ENCODE assay signal across 1 cellular context in genomic region chr16:85275533-85276249, GRCh38.
A peak's percentile ranks its signal among the peaks of the same experiment; 100 is the strongest.
TF ChIP-seq lines count a peak whose summit lies in the region.

No MANE protein-coding gene starts in this region.

TF ChIP-seq in K562, 482 proteins besides CTCF, POLR2A, EP300 and RAD21 (continued from another document and continues in another):
- TF ChIP-seq MITF (IDR thresholded peaks at IDR 0.05) (no peak), CBX1 (IDR thresholded peaks at IDR 0.05; ENCODE audit: low read depth) (no peak; the same call in 1 of the 2 replicates), GATA2 (CRISPR knock-in tag; IDR thresholded peaks at IDR 0.05) (no peak), PCBP1 (IDR thresholded peaks at IDR 0.05; ENCODE audit: low read depth, low read length, poor library complexity, severe bottlenecking) (no peak), PRMT5 (CRISPR knock-in tag; IDR thresholded peaks at IDR 0.05) (no peak), LEF1 (IDR thresholded peaks at IDR 0.05) (no peak), ESRRA (IDR thresholded peaks at IDR 0.05; ENCODE audit: borderline replicate concordance, low read depth) (no peak), ZNF57 (CRISPR knock-in tag; IDR thresholded peaks at IDR 0.05) (no peak), SOX6 (IDR thresholded peaks at IDR 0.05) (no peak), ARID2 (IDR thresholded peaks at IDR 0.05) (no peak), COPS2 (conservative IDR thresholded peaks at IDR 0.05) (no peak), DDX20 (tag; IDR thresholded peaks at IDR 0.05; ENCODE audit: low read depth) (no peak), ELF2 (CRISPR knock-in tag; IDR thresholded peaks at IDR 0.05) (no peak), ZNF311 (CRISPR knock-in tag; IDR thresholded peaks at IDR 0.05) (no peak), ZNF347 (CRISPR knock-in tag; IDR thresholded peaks at IDR 0.05; ENCODE audit: low read depth) (no peak), RNF2 (IDR thresholded peaks at IDR 0.05) (no peak), ZBTB1 (CRISPR knock-in tag; IDR thresholded peaks at IDR 0.05; ENCODE audit: borderline replicate concordance, low read depth) (no peak), TEAD2 (tag; IDR thresholded peaks at IDR 0.05) (no peak), RFX7 (CRISPR knock-in tag; IDR thresholded peaks at IDR 0.05) (no peak), NFIC (IDR thresholded peaks at IDR 0.05) (no peak), BACH1 (tag; IDR thresholded peaks at IDR 0.05) (no peak), BCLAF1 (IDR thresholded peaks at IDR 0.05; ENCODE audit: borderline replicate concordance in 1 of 2, control insufficient read depth in 1 of 2, low read depth in 2 of 2, low read length in 1 of 2) (no peak), ZNF174 (CRISPR knock-in tag; IDR thresholded peaks at IDR 0.05) (no peak), SP2 (IDR thresholded peaks at IDR 0.05; ENCODE audit: extremely low read depth, low read depth, low read length, poor library complexity, severe bottlenecking) (no peak), KDM1A (IDR thresholded peaks at IDR 0.05) (peak; percentile 57 to 61; a peak in 2 of 4 replicates), ZNF445 (CRISPR knock-in tag; IDR thresholded peaks at IDR 0.05; ENCODE audit: low read depth) (no peak), ZNF217 (CRISPR knock-in tag; IDR thresholded peaks at IDR 0.05) (no peak), SIX5 (IDR thresholded peaks at IDR 0.05; ENCODE audit: borderline replicate concordance in 1 of 2, insufficient read depth in 1 of 2, low read depth in 1 of 2, low read length in 2 of 2) (no peak), MBD2 (IDR thresholded peaks at IDR 0.05; ENCODE audit: borderline replicate concordance, low read depth) (no peak), FOXA1 (IDR thresholded peaks at IDR 0.05; ENCODE audit: borderline replicate concordance) (no peak), ZNF764 (CRISPR knock-in tag; IDR thresholded peaks at IDR 0.05; ENCODE audit: low read depth) (no peak), SREBF1 (IDR thresholded peaks at IDR 0.05; ENCODE audit: borderline replicate concordance, low read depth, low read length) (no peak), SMARCB1 (IDR thresholded peaks at IDR 0.05; ENCODE audit: insufficient read length, low read depth) (no peak), ZNF76 (CRISPR knock-in tag; IDR thresholded peaks at IDR 0.05; ENCODE audit: borderline replicate concordance) (no peak), SAP30 (IDR thresholded peaks at IDR 0.05; ENCODE audit: borderline replicate concordance, insufficient read depth, low read depth, low read length, poor library complexity, severe bottlenecking) (no peak), STAT5B (CRISPR knock-in tag; IDR thresholded peaks at IDR 0.05) (no peak), RBM39 (optimal IDR thresholded peaks at IDR 0.05; ENCODE audit: low read depth, low read length) (no peak), YY1 (IDR thresholded peaks at IDR 0.05; ENCODE audit: borderline replicate concordance in 1 of 3, control insufficient read depth in 1 of 3, extremely low read depth in 1 of 3, insufficient read depth in 3 of 3, insufficient read length in 1 of 3, insufficient replicate concordance in 2 of 3, low read depth in 1 of 3, low read length in 2 of 3) (peak in 2 of 3 experiments; percentile 31 to 44), MAFG (tag; conservative IDR thresholded peaks at IDR 0.05) (no peak), TCF7 (IDR thresholded peaks at IDR 0.05; ENCODE audit: borderline replicate concordance) (0 out of 2 replicates have a peak, but pooled peaks have one; percentile 27), TBL1XR1 (IDR thresholded peaks at IDR 0.05; ENCODE audit: low read length in 2 of 2) (0 out of 4 replicates have a peak, but pooled peaks of 1 of the 2 experiments have one; percentile 56), DMBX1 (CRISPR knock-in tag; IDR thresholded peaks at IDR 0.05; ENCODE audit: borderline replicate concordance) (no peak), ETV5 (CRISPR knock-in tag; IDR thresholded peaks at IDR 0.05; ENCODE audit: low read depth) (no peak; the same call in 1 of the 2 replicates), ZNF23 (CRISPR knock-in tag; IDR thresholded peaks at IDR 0.05) (no peak), MEIS2 (IDR thresholded peaks at IDR 0.05; ENCODE audit: partially characterized antibody) (no peak), FOXK1 (CRISPR knock-in tag; IDR thresholded peaks at IDR 0.05; ENCODE audit: borderline replicate concordance) (no peak), ZNF175 (CRISPR knock-in tag; IDR thresholded peaks at IDR 0.05; ENCODE audit: low read depth) (no peak), BCOR (IDR thresholded peaks at IDR 0.05) (peak; percentile 88), POLR2G (IDR thresholded peaks at IDR 0.05; ENCODE audit: low read depth, low read length) (no peak), PTRF (tag; IDR thresholded peaks at IDR 0.05) (no peak), SMARCC2 (IDR thresholded peaks at IDR 0.05; ENCODE audit: low read depth) (no peak), FOXJ3 (CRISPR knock-in tag; IDR thresholded peaks at IDR 0.05) (no peak), CTBP1 (IDR thresholded peaks at IDR 0.05; ENCODE audit: borderline replicate concordance) (peak; percentile 67; the same call in 1 of the 2 replicates), GTF2B (IDR thresholded peaks at IDR 0.05; ENCODE audit: extremely low read depth, insufficient read length) (no peak), SMARCA5 (IDR thresholded peaks at IDR 0.05) (peak; percentile 90)
- TF ChIP-seq, protein P1, sequence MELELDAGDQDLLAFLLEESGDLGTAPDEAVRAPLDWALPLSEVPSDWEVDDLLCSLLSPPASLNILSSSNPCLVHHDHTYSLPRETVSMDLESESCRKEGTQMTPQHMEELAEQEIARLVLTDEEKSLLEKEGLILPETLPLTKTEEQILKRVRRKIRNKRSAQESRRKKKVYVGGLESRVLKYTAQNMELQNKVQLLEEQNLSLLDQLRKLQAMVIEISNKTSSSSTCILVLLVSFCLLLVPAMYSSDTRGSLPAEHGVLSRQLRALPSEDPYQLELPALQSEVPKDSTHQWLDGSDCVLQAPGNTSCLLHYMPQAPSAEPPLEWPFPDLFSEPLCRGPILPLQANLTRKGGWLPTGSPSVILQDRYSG (tag; conservative IDR thresholded peaks at IDR 0.05; ENCODE audit: low read depth) = no peak
- TF ChIP-seq, protein P2, sequence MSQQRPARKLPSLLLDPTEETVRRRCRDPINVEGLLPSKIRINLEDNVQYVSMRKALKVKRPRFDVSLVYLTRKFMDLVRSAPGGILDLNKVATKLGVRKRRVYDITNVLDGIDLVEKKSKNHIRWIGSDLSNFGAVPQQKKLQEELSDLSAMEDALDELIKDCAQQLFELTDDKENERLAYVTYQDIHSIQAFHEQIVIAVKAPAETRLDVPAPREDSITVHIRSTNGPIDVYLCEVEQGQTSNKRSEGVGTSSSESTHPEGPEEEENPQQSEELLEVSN (IDR thresholded peaks at IDR 0.05; ENCODE audit: borderline replicate concordance in 1 of 2, extremely low read depth in 1 of 2, insufficient read depth in 1 of 2, insufficient read length in 1 of 2, low read depth in 1 of 2, low read length in 1 of 2, poor library complexity in 1 of 2, severe bottlenecking in 1 of 2) = no peak
- TF ChIP-seq, protein P3, sequence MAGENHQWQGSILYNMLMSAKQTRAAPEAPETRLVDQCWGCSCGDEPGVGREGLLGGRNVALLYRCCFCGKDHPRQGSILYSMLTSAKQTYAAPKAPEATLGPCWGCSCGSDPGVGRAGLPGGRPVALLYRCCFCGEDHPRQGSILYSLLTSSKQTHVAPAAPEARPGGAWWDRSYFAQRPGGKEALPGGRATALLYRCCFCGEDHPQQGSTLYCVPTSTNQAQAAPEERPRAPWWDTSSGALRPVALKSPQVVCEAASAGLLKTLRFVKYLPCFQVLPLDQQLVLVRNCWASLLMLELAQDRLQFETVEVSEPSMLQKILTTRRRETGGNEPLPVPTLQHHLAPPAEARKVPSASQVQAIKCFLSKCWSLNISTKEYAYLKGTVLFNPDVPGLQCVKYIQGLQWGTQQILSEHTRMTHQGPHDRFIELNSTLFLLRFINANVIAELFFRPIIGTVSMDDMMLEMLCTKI (IDR thresholded peaks at IDR 0.05; ENCODE audit: partially characterized antibody) = no peak
- TF ChIP-seq, protein P4, sequence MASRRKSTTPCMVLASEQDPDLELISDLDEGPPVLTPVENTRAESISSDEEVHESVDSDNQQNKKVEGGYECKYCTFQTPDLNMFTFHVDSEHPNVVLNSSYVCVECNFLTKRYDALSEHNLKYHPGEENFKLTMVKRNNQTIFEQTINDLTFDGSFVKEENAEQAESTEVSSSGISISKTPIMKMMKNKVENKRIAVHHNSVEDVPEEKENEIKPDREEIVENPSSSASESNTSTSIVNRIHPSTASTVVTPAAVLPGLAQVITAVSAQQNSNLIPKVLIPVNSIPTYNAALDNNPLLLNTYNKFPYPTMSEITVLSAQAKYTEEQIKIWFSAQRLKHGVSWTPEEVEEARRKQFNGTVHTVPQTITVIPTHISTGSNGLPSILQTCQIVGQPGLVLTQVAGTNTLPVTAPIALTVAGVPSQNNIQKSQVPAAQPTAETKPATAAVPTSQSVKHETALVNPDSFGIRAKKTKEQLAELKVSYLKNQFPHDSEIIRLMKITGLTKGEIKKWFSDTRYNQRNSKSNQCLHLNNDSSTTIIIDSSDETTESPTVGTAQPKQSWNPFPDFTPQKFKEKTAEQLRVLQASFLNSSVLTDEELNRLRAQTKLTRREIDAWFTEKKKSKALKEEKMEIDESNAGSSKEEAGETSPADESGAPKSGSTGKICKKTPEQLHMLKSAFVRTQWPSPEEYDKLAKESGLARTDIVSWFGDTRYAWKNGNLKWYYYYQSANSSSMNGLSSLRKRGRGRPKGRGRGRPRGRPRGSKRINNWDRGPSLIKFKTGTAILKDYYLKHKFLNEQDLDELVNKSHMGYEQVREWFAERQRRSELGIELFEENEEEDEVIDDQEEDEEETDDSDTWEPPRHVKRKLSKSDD (conservative IDR thresholded peaks at IDR 0.05; ENCODE audit: low read length) = no peak
- TF ChIP-seq, protein P5, sequence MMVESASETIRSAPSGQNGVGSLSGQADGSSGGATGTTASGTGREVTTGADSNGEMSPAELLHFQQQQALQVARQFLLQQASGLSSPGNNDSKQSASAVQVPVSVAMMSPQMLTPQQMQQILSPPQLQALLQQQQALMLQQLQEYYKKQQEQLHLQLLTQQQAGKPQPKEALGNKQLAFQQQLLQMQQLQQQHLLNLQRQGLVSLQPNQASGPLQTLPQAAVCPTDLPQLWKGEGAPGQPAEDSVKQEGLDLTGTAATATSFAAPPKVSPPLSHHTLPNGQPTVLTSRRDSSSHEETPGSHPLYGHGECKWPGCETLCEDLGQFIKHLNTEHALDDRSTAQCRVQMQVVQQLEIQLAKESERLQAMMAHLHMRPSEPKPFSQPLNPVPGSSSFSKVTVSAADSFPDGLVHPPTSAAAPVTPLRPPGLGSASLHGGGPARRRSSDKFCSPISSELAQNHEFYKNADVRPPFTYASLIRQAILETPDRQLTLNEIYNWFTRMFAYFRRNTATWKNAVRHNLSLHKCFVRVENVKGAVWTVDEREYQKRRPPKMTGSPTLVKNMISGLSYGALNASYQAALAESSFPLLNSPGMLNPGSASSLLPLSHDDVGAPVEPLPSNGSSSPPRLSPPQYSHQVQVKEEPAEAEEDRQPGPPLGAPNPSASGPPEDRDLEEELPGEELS (CRISPR knock-in tag; IDR thresholded peaks at IDR 0.05; ENCODE audit: borderline replicate concordance) = no peak
- TF ChIP-seq, protein P6, sequence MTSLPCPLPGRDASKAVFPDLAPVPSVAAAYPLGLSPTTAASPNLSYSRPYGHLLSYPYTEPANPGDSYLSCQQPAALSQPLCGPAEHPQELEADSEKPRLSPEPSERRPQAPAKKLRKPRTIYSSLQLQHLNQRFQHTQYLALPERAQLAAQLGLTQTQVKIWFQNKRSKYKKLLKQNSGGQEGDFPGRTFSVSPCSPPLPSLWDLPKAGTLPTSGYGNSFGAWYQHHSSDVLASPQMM (CRISPR knock-in tag; IDR thresholded peaks at IDR 0.05) = no peak
- TF ChIP-seq, protein P7, sequence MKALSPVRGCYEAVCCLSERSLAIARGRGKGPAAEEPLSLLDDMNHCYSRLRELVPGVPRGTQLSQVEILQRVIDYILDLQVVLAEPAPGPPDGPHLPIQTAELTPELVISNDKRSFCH (CRISPR knock-in tag; IDR thresholded peaks at IDR 0.05) = no peak
- TF ChIP-seq, protein P7 (tag; IDR thresholded peaks at IDR 0.05) = no peak; the same call in 1 of the 2 replicates
